In the genomic region with DNA sequence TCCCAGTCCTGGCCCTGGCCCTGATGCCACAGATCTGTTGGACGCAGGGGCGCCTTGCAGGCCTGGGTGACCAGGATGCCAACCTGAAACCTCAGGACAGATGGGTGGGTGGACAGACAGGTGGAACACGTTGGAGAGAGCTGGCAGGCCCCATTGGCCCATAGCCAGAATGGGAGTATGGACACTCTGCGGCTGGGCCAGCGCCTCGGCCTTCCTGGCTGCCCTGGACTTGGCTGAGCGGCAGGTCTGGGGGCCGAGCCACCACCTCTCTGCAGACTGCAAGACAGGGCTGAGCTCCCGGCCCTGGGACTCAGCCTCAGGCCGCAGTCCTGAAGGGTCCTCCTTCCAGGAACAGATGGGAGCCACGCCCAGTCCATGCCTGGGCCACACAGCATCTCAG, we compare ENCODE assay signal across 2 cellular contexts.
TF ChIP-seq lines count a peak whose summit lies in the region.

No MANE protein-coding gene starts in this region.

TF ChIP-seq in A549, 52 proteins besides CTCF, POLR2A, EP300 and RAD21 (continued from another document):
- TF ChIP-seq KDM1A (IDR thresholded peaks at IDR 0.05; ENCODE audit: low read depth) = no peak

TF ChIP-seq in HEK293, 187 proteins besides CTCF, POLR2A, EP300 and RAD21 (continued from another document):
- TF ChIP-seq, protein P1, sequence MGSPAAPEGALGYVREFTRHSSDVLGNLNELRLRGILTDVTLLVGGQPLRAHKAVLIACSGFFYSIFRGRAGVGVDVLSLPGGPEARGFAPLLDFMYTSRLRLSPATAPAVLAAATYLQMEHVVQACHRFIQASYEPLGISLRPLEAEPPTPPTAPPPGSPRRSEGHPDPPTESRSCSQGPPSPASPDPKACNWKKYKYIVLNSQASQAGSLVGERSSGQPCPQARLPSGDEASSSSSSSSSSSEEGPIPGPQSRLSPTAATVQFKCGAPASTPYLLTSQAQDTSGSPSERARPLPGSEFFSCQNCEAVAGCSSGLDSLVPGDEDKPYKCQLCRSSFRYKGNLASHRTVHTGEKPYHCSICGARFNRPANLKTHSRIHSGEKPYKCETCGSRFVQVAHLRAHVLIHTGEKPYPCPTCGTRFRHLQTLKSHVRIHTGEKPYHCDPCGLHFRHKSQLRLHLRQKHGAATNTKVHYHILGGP (tag by site-specific recombination; IDR thresholded peaks at IDR 0.05) = 0 out of 2 replicates have a peak, but pooled peaks have one; percentile 52
